23 cellular contexts compared by ENCODE assay signal in genomic region chr4:9919047-9919446, GRCh38.
"Had no signal": no experiment of that assay in that cellular context is flagged by ENCODE, and none has a peak within 500 bp of the region (broad histone marks: within the 10 kb centered on the region; RNA-seq: fewer than 3 reads in every experiment).

No MANE protein-coding gene starts in this region.

- H3K9ac ChIP-seq: SK-N-SH had no signal

- H3K27me3 ChIP-seq: suprapubic skin had no signal

- H3K27ac ChIP-seq: epithelial cell of prostate, suprapubic skin had no signal

- H3K4me3 ChIP-seq: suprapubic skin had no signal

- H3K9me3 ChIP-seq: SK-N-SH, suprapubic skin had no signal

- FAIRE-seq: frontal cortex, kidney, small intestine had no signal

- H3K4me1 ChIP-seq: suprapubic skin had no signal

- H3K4me2 ChIP-seq: SK-N-SH had no signal

- ATAC-seq: activated CD8-positive, alpha-beta T cell treated with anti-CD3 and anti-CD28 coated beads, Interleukin-2, amount 10 ng/mL, durations not matched to agents 7 days and 5 days; activated T-cell treated with anti-CD3 and anti-CD28 coated beads, Interleukin-2, amount 50 U/mL, for 72 hours; natural killer cell; stimulated activated naive CD8-positive, alpha-beta T cell treated with anti-CD3 and anti-CD28 coated beads, Interleukin-15, Interleukin-2, amounts not matched to agents 100 U/mL and 50 U/mL, for 24 hours had no signal

- DNase-seq: activated B cell treated with CpG ODN at 0.5 μM for 24 hours; activated CD4-positive, alpha-beta T cell treated with anti-CD3 and anti-CD28 coated beads, Interleukin-2, amount 10 ng/mL, durations not matched to agents 24 days and 14 days; activated CD8-positive, alpha-beta memory T cell treated with anti-CD3 and anti-CD28 coated beads, Interleukin-2, amount 50 U/mL, for 48 hours; activated CD8-positive, alpha-beta T cell treated with anti-CD3 and anti-CD28 coated beads, Interleukin-2, amount 10 ng/mL, durations not matched to agents 7 days and 5 days; activated gamma-delta T cell treated with Interleukin-2 at 50 U/mL for 16 hours; activated naive CD8-positive, alpha-beta T cell treated with anti-CD3 and anti-CD28 coated beads, Interleukin-2, amount 10 ng/mL, durations not matched to agents 7 days and 5 days; activated T-cell treated with anti-CD3 and anti-CD28 coated beads, Interleukin-2, amount 50 U/mL, for 72 hours; anterior cingulate cortex; effector memory CD4-positive, alpha-beta T cell; kidney; mesenchymal stem cell; natural killer cell; nucleus accumbens; posterior cingulate gyrus; SK-N-SH; small intestine; stimulated activated CD4-positive, alpha-beta T cell treated with anti-CD3 and anti-CD28 coated beads, Interleukin-4, amount 100 ng/mL, for 4 hours; stimulated activated CD8-positive, alpha-beta memory T cell treated with anti-CD3 and anti-CD28 coated beads, Interleukin-4, amount 100 ng/mL, for 48 hours; stimulated activated naive CD8-positive, alpha-beta T cell treated with anti-CD3 and anti-CD28 coated beads, Interleukin-15, Interleukin-2, amounts not matched to agents 100 U/mL and 50 U/mL, for 24 hours; trophoblast cell had no signal
